In genomic region chr19:16111909-16112752, GRCh38 we compare ENCODE assay signal across 8 cellular contexts. TPM values are rescaled to one million over a fixed set of nuclear protein-coding genes. Genes with fewer than 3 reads are reported as not detected.
DNase-seq lines count a peak whose midpoint lies in the region; ATAC-seq and TF ChIP-seq lines count a peak whose summit lies in the region.

No MANE protein-coding gene starts in this region.

- no peak overlapping the region for H4K8ac ChIP-seq in H9 (replicated peaks; ENCODE audit: insufficient read length, low read depth, low read length)

- no peak overlapping the region for H4K5ac ChIP-seq in H9 (ENCODE audit: insufficient read length, low read depth, low read length)

- H3K27ac ChIP-seq in H9 (ENCODE audit: insufficient read length, low read depth, low read length): no peak overlapping the region
- peak overlapping the region; percentile 71 for H3K27ac ChIP-seq in right cardiac atrium (ENCODE audit: low read length)

- H3K4ac ChIP-seq in H9 (ENCODE audit: low read depth, low read length): no peak overlapping the region

- H3K14ac ChIP-seq in H9 (ENCODE audit: insufficient read depth, low read length): peak overlapping the region; percentile 89

- H3K9ac ChIP-seq in H9 (ENCODE audit: extremely low read depth, insufficient read length, low read length): peak overlapping the region; percentile 85

- no CpG with 5 or more reads among the region's 37 CpGs for WGBS in H9 (ENCODE audit: extremely low coverage, insufficient read length, low lambda C conversion rate)
- whole genome bisulfite sequencing in right cardiac atrium: 1% methylated on average over 37 of the region's 37 CpGs

- no peak overlapping the region for H2BK15ac ChIP-seq in H9 (ENCODE audit: low read depth, low read length)

- no peak overlapping the region for H3K18ac ChIP-seq in H9 (ENCODE audit: insufficient read length, low read depth, low read length)

- no peak overlapping the region for H3T11ph ChIP-seq in H9 (ENCODE audit: low read length)

- DNase-seq in H9: no peak
- DNase-seq in activated CD4-positive, alpha-beta memory T cell treated with anti-CD3 and anti-CD28 coated beads for 36 hours: no peak
- peak in 1 of 3 donors; percentile 5 for DNase-seq in right cardiac atrium
- no peak for DNase-seq in NCI-H446 treated with DMSO at 0.1 percent for 48 hours (lab: John Stamatoyannopoulos, UW)

- H3K36me3 Mint-ChIP-seq in H9 (ENCODE audit: insufficient read depth in 1 of 3, low read depth in 3 of 3): peaks cover 4 to 14% (median 11%) of the 10 kb centered on the region in 3 experiments; a peak in 6 of 7 replicates
- peaks cover 26% of the 10 kb centered on the region for H3K36me3 Mint-ChIP-seq in activated CD4-positive, alpha-beta memory T cell treated with anti-CD3 and anti-CD28 coated beads for 36 hours
- peaks cover 28% of the 10 kb centered on the region for H3K36me3 Mint-ChIP-seq in stimulated activated memory B cell treated with anti-CD40 and anti-IgM and Interleukin-4, amounts not matched to agents 10 μg/mL and 1 μg/mL and 100 μg/mL, for 72 hours

- no peaks in the 10 kb centered on the region for H3K4me1 ChIP-seq in H9 (ENCODE audit: insufficient read depth, low read length)
- H3K4me1 ChIP-seq in right cardiac atrium (ENCODE audit: control insufficient read depth, insufficient read depth, low read length): peaks cover 8% of the 10 kb centered on the region

- no peak overlapping the region for H2BK20ac ChIP-seq in H9 (ENCODE audit: low read depth, low read length, poor library complexity, severe bottlenecking)

- POLR2A ChIA-PET in activated CD4-positive, alpha-beta memory T cell treated with anti-CD3 and anti-CD28 coated beads for 36 hours (lab: Charles Lee): interaction anchor here (0.9 to 2.1 kb wide), 7 partner anchors 28 to 42 kb away, joined by 3 to 15 read pairs (median 4); partner anchors contain the start of gene TPM4

- no peak overlapping the region for H3K23ac ChIP-seq in H9 (ENCODE audit: insufficient read length, low read depth, low read length)

- no peak overlapping the region for H2AFZ ChIP-seq in H9 (ENCODE audit: low read length)

- H3K27me3 Mint-ChIP-seq in H9 (ENCODE audit: low read depth): no peaks in the 10 kb centered on the region
- no peaks in the 10 kb centered on the region for H3K27me3 Mint-ChIP-seq in activated CD4-positive, alpha-beta memory T cell treated with anti-CD3 and anti-CD28 coated beads for 36 hours
- H3K27me3 Mint-ChIP-seq in stimulated activated memory B cell treated with anti-CD40 and anti-IgM and Interleukin-4, amounts not matched to agents 10 μg/mL and 1 μg/mL and 100 μg/mL, for 72 hours: no peaks in the 10 kb centered on the region

- H3K79me1 ChIP-seq in H9 (ENCODE audit: insufficient read depth, low read depth, low read length, poor library complexity, severe bottlenecking): peaks cover 8% of the 10 kb centered on the region

- CTCF ChIA-PET in activated CD4-positive, alpha-beta memory T cell treated with anti-CD3 and anti-CD28 coated beads for 36 hours (lab: Charles Lee): interaction anchor here (1.0 to 3.5 kb wide), 10 partner anchors 17 to 74 kb away, joined by 3 to 21 read pairs (median 6); partner anchors contain the start of genes FAM32A and TPM4

- no peak overlapping the region for H2BK12ac ChIP-seq in H9 (ENCODE audit: insufficient read length, low read depth, low read length)

- H3K4me1 Mint-ChIP-seq in H9: peaks cover 9 to 22% of the 10 kb centered on the region in 2 experiments
- peaks cover 48% of the 10 kb centered on the region for H3K4me1 Mint-ChIP-seq in activated CD4-positive, alpha-beta memory T cell treated with anti-CD3 and anti-CD28 coated beads for 36 hours (ENCODE audit: low read depth)
- peaks cover 48% of the 10 kb centered on the region for H3K4me1 Mint-ChIP-seq in stimulated activated memory B cell treated with anti-CD40 and anti-IgM and Interleukin-4, amounts not matched to agents 10 μg/mL and 1 μg/mL and 100 μg/mL, for 72 hours

- H3K9me3 ChIP-seq in H9 (ENCODE audit: control insufficient read depth, low read depth, low read length): no peaks in the 10 kb centered on the region
- no peaks in the 10 kb centered on the region for H3K9me3 ChIP-seq in right cardiac atrium (ENCODE audit: control insufficient read depth, low read length)

- TF ChIP-seq CTCF in H9 (conservative IDR thresholded peaks at IDR 0.05): no peak

- H3K4me3 Mint-ChIP-seq in H9: peak overlapping the region; percentile 99
- peak overlapping the region; percentile 98 for H3K4me3 Mint-ChIP-seq in activated CD4-positive, alpha-beta memory T cell treated with anti-CD3 and anti-CD28 coated beads for 36 hours
- peak overlapping the region; percentile 98 for H3K4me3 Mint-ChIP-seq in stimulated activated memory B cell treated with anti-CD40 and anti-IgM and Interleukin-4, amounts not matched to agents 10 μg/mL and 1 μg/mL and 100 μg/mL, for 72 hours

- H3K79me2 ChIP-seq in H9 (ENCODE audit: insufficient read depth, low read length): peaks cover 17% of the 10 kb centered on the region

- peak overlapping the region; percentile 97 to 99 (median 97); a peak in 6 of 7 replicates for H3K27ac Mint-ChIP-seq in H9
- H3K27ac Mint-ChIP-seq in activated CD4-positive, alpha-beta memory T cell treated with anti-CD3 and anti-CD28 coated beads for 36 hours: peak overlapping the region; percentile 97
- H3K27ac Mint-ChIP-seq in stimulated activated memory B cell treated with anti-CD40 and anti-IgM and Interleukin-4, amounts not matched to agents 10 μg/mL and 1 μg/mL and 100 μg/mL, for 72 hours: peak overlapping the region; percentile 95

- H3K4me2 ChIP-seq in H9 (ENCODE audit: insufficient read depth, insufficient read length, low read length): peak overlapping the region; percentile 95

- peaks cover 9% of the 10 kb centered on the region for H3K23me2 ChIP-seq in H9 (ENCODE audit: insufficient read length, low read depth, low read length, poor library complexity, severe bottlenecking)

- ATAC-seq in right cardiac atrium: peak; percentile 2 to 15
- peak; percentile 0 for ATAC-seq in stimulated activated memory B cell treated with anti-CD40 and anti-IgM and Interleukin-4, amounts not matched to agents 10 μg/mL and 1 μg/mL and 100 μg/mL, for 72 hours
- no peak for ATAC-seq in HG02759 (IDR thresholded peaks at IDR 0.05; ENCODE audit: unreplicated experiment)
- no peak for ATAC-seq in GM18858 (IDR thresholded peaks at IDR 0.05; ENCODE audit: unreplicated experiment)
- no peak for ATAC-seq in activated CD4-positive, CD25-positive, alpha-beta regulatory T cell treated with anti-CD3 and anti-CD28 coated beads, Interleukin-2, amount 50 U/mL, for 24 hours

- H4K91ac ChIP-seq in H9 (ENCODE audit: insufficient read length, low read depth, low read length): no peak overlapping the region

- no peak overlapping the region for H2BK120ac ChIP-seq in H9 (ENCODE audit: low read depth, low read length, poor library complexity, severe bottlenecking)

- no peak overlapping the region for H2BK5ac ChIP-seq in H9 (ENCODE audit: insufficient read length, low read length)

- H4K20me1 ChIP-seq in H9 (ENCODE audit: control insufficient read depth, insufficient read depth, insufficient read length): no peaks in the 10 kb centered on the region

- H3K27me3 ChIP-seq in H9 (ENCODE audit: insufficient read depth, low read length): no peaks in the 10 kb centered on the region
- no peaks in the 10 kb centered on the region for H3K27me3 ChIP-seq in right cardiac atrium (ENCODE audit: control insufficient read depth, insufficient read depth)

- no peak overlapping the region for H3K56ac ChIP-seq in H9 (ENCODE audit: insufficient read length, low read depth, low read length)

- H2AK5ac ChIP-seq in H9 (ENCODE audit: insufficient read length, low read length): no peak overlapping the region

- intact Hi-C loops in activated CD4-positive, alpha-beta memory T cell treated with anti-CD3 and anti-CD28 coated beads for 36 hours (cut with micrococcal nuclease): loop anchor here (1.0 to 10.0 kb wide), 5 partner anchors 7 to 472 kb away; partner anchors contain the start of gene FAM32A
- intact Hi-C loops in right cardiac atrium (cut with DNase I): loop anchor here in 2 of 4 donors (10.0 kb wide), 2 partner anchors 47 to 73 kb away; partner anchors contain the start of gene FAM32A (in 1 of the 2)

- peak overlapping the region; percentile 83 for H3K4me3 ChIP-seq in right cardiac atrium (ENCODE audit: low read length)

- H3K9me3 Mint-ChIP-seq in H9: no peaks in the 10 kb centered on the region
- no peaks in the 10 kb centered on the region for H3K9me3 Mint-ChIP-seq in activated CD4-positive, alpha-beta memory T cell treated with anti-CD3 and anti-CD28 coated beads for 36 hours
- no peaks in the 10 kb centered on the region for H3K9me3 Mint-ChIP-seq in stimulated activated memory B cell treated with anti-CD40 and anti-IgM and Interleukin-4, amounts not matched to agents 10 μg/mL and 1 μg/mL and 100 μg/mL, for 72 hours

RNA-seq across cellular contexts. Expression of gene RAB8A, which starts 0.4 kb away (rescaled TPM):
- total RNA-seq in H9 (2021): 93.8 and 103 TPM in 2 replicates
- total RNA-seq in activated CD4-positive, alpha-beta memory T cell treated with anti-CD3 and anti-CD28 coated beads for 36 hours: 100 to 1,000 TPM; 146 to 154 TPM
- 10 to 100 TPM; 22.6 to 30.0 (median 24.5) TPM for total RNA-seq in right cardiac atrium
- polyA plus RNA-seq in right cardiac atrium: 12.9 TPM

RNA-seq across cellular contexts. Expression of gene HSH2D, which starts 31.4 kb away (rescaled TPM):
- 1.8 and 2.3 TPM in 2 replicates for total RNA-seq in H9 (2021)
- 10 to 100 TPM; 23.6 to 26.1 TPM for total RNA-seq in activated CD4-positive, alpha-beta memory T cell treated with anti-CD3 and anti-CD28 coated beads for 36 hours
- 1 to 10 TPM in 1 of 4 donors, under 1 TPM in 1, not detected in 2; 0.37 to 1.0 TPM for total RNA-seq in right cardiac atrium
- 0.18 TPM for polyA plus RNA-seq in right cardiac atrium

RNA-seq across cellular contexts. Expression of gene TPM4, which starts 35.8 kb away (rescaled TPM):
- total RNA-seq in H9 (2021): 431 TPM in 2 replicates
- 100 to 1,000 TPM; 497 to 515 TPM for total RNA-seq in activated CD4-positive, alpha-beta memory T cell treated with anti-CD3 and anti-CD28 coated beads for 36 hours
- 100 to 1,000 TPM in 3 of 4 donors, 10 to 100 TPM in 1; 87.7 to 226 (median 130) TPM for total RNA-seq in right cardiac atrium
- polyA plus RNA-seq in right cardiac atrium: 137 TPM

Comparison
In these comparisons a context has a peak if more than half of its experiments do, and no peak if none do; other contexts are left out.
1. ATAC-seq: peak in right cardiac atrium (2 of 2) and stimulated activated memory B cell treated with anti-CD40 and anti-IgM and Interleukin-4, amounts not matched to agents 10 μg/mL and 1 μg/mL and 100 μg/mL, for 72 hours (single experiment); none in HG02759 (single experiment), GM18858 (single experiment) and activated CD4-positive, CD25-positive, alpha-beta regulatory T cell treated with anti-CD3 and anti-CD28 coated beads, Interleukin-2, amount 50 U/mL, for 24 hours (0 of 2).
2. Peak in every context shown above with its lines, with median percentiles within 50 percentile points of each other: H3K27ac Mint-ChIP-seq and H3K4me3 Mint-ChIP-seq.